In genomic region chr19:12786149-12786870, GRCh38 we compare ENCODE assay signal across 8 cellular contexts. TPM values are rescaled to one million over a fixed set of nuclear protein-coding genes. Genes with fewer than 3 reads are reported as not detected.
DNase-seq lines count a peak whose midpoint lies in the region; ATAC-seq lines count a peak whose summit lies in the region.

No MANE protein-coding gene starts in this region.

- H3K4me1 Mint-ChIP-seq in naive thymus-derived CD4-positive, alpha-beta T cell = peaks cover 20 to 38% (median 34%) of the 10 kb centered on the region in 7 donors

- peaks cover 93% of the 10 kb centered on the region for H3K4me1 ChIP-seq in BLaER1
- H3K4me1 ChIP-seq in duodenal mucosa (ENCODE audit: control insufficient read depth in 1 of 2, insufficient read depth in 2 of 2, low read length in 2 of 2) = peaks cover 81 to 82% of the 10 kb centered on the region in 2 donors
- H3K4me1 ChIP-seq in naive thymus-derived CD4-positive, alpha-beta T cell (ENCODE audit: control insufficient read depth in 2 of 2, insufficient read depth in 2 of 2, low read length in 2 of 2) = peaks cover 50 to 61% of the 10 kb centered on the region in 2 donors

- DNase-seq in NOMO-1 (lab: John Stamatoyannopoulos, UW; ENCODE audit: unreplicated experiment in 2 of 2) (peak; percentile 60 to 85), NCI-H2227 treated with DMSO at 0.1 percent for 48 hours (lab: John Stamatoyannopoulos, UW) (no peak)
- DNase-seq in naive thymus-derived CD4-positive, alpha-beta T cell = no peak

- no peaks in the 10 kb centered on the region for H3K27me3 Mint-ChIP-seq in naive thymus-derived CD4-positive, alpha-beta T cell

- no peak overlapping the region for H3K4me3 Mint-ChIP-seq in naive thymus-derived CD4-positive, alpha-beta T cell

- no peaks in the 10 kb centered on the region for H3K27me3 ChIP-seq in BLaER1
- no peaks in the 10 kb centered on the region for H3K27me3 ChIP-seq in duodenal mucosa (ENCODE audit: control insufficient read depth in 1 of 2, insufficient read depth in 2 of 2, low read length in 2 of 2)
- no peaks in the 10 kb centered on the region for H3K27me3 ChIP-seq in naive thymus-derived CD4-positive, alpha-beta T cell (ENCODE audit: control insufficient read depth in 2 of 2, insufficient read depth in 2 of 2, low read length in 2 of 2)

- intact Hi-C loops in naive thymus-derived CD4-positive, alpha-beta T cell (cut with micrococcal nuclease) = no loop called here

- peak overlapping the region in 4 of 9 donors; percentile 78 to 98 (median 88) for H3K27ac Mint-ChIP-seq in naive thymus-derived CD4-positive, alpha-beta T cell

- H3K4me3 ChIP-seq in BLaER1 (peak overlapping the region; percentile 34), duodenal mucosa (ENCODE audit: low read depth in 1 of 2, low read length in 2 of 2) (peak overlapping the region in 1 of 2 donors; percentile 26)
- H3K4me3 ChIP-seq in naive thymus-derived CD4-positive, alpha-beta T cell (ENCODE audit: low read length) = no peak overlapping the region

- peak overlapping the region; percentile 98 for H3K4me2 ChIP-seq in BLaER1

- peak; percentile 2 for ATAC-seq in naive thymus-derived CD4-positive, alpha-beta T cell
- ATAC-seq in HG03460 (IDR thresholded peaks at IDR 0.05; ENCODE audit: unreplicated experiment) (no peak), GM18861 (IDR thresholded peaks at IDR 0.05; ENCODE audit: unreplicated experiment) (no peak), HG02981 (IDR thresholded peaks at IDR 0.05; ENCODE audit: unreplicated experiment) (no peak)

- H3K9me3 ChIP-seq in BLaER1 (no peaks in the 10 kb centered on the region), duodenal mucosa (ENCODE audit: control insufficient read depth in 1 of 2, low read length in 2 of 2) (no peaks in the 10 kb centered on the region)
- no peaks in the 10 kb centered on the region for H3K9me3 ChIP-seq in naive thymus-derived CD4-positive, alpha-beta T cell (ENCODE audit: control insufficient read depth in 2 of 3, low read length in 3 of 3)

- H3K27ac ChIP-seq in BLaER1 (peak overlapping the region; percentile 95), duodenal mucosa (ENCODE audit: low read depth, low read length) (peak overlapping the region; percentile 90)
- H3K27ac ChIP-seq in naive thymus-derived CD4-positive, alpha-beta T cell (ENCODE audit: low read depth, low read length) = peak overlapping the region; percentile 98

- H3K36me3 ChIP-seq in BLaER1 = no peaks in the 10 kb centered on the region
- H3K36me3 ChIP-seq in duodenal mucosa (ENCODE audit: control insufficient read depth in 1 of 2, insufficient read depth in 2 of 2, low read length in 2 of 2) = no peaks in the 10 kb centered on the region
- H3K36me3 ChIP-seq in naive thymus-derived CD4-positive, alpha-beta T cell (ENCODE audit: control insufficient read depth in 2 of 3, insufficient read depth in 3 of 3, low read length in 3 of 3) = no peaks in the 10 kb centered on the region

- H3K9me3 Mint-ChIP-seq in naive thymus-derived CD4-positive, alpha-beta T cell = peaks cover 0 to 13% (median 0%) of the 10 kb centered on the region in 11 donors

- POLR2A ChIA-PET in naive thymus-derived CD4-positive, alpha-beta T cell (lab: Charles Lee) = interaction anchor here (1.1 to 1.5 kb wide), 4 partner anchors 8 to 12 kb away, joined by 3 to 10 read pairs (median 4); no protein-coding TSS in a partner anchor

- CTCF ChIA-PET in naive thymus-derived CD4-positive, alpha-beta T cell (lab: Charles Lee) = no interaction called here

- H4K20me1 ChIP-seq in BLaER1 = no peaks in the 10 kb centered on the region

- H3K36me3 Mint-ChIP-seq in naive thymus-derived CD4-positive, alpha-beta T cell = no peaks in the 10 kb centered on the region

- H3K9ac ChIP-seq in BLaER1 = peak overlapping the region; percentile 85
- peak overlapping the region; percentile 34 to 42 for H3K9ac ChIP-seq in duodenal mucosa (ENCODE audit: low read depth in 1 of 2, low read length in 2 of 2)

RNA-seq across cellular contexts. Expression of gene JUNB, which starts 5.0 kb away (rescaled TPM):
- total RNA-seq in naive thymus-derived CD4-positive, alpha-beta T cell = 1,000 to 10,000 TPM in 2 of 5 experiments, 100 to 1,000 TPM in 3; 107 to 2,198 (median 203) TPM
- 1,000 to 10,000 TPM in 1 of 2 donors, 100 to 1,000 TPM in 1; 690 to 1,125 TPM for polyA plus RNA-seq in naive thymus-derived CD4-positive, alpha-beta T cell

RNA-seq across cellular contexts. Expression of gene HOOK2, which starts 11.0 kb away (rescaled TPM):
- 10 to 100 TPM; 16.6 to 37.5 (median 22.3) TPM for total RNA-seq in naive thymus-derived CD4-positive, alpha-beta T cell
- 1 to 10 TPM; 4.0 to 5.3 TPM for polyA plus RNA-seq in naive thymus-derived CD4-positive, alpha-beta T cell

RNA-seq across cellular contexts. Expression of gene PRDX2, which starts 15.3 kb away (rescaled TPM):
- 100 to 1,000 TPM in 3 of 5 experiments, 10 to 100 TPM in 2; 75.1 to 297 (median 117) TPM for total RNA-seq in naive thymus-derived CD4-positive, alpha-beta T cell
- polyA plus RNA-seq in naive thymus-derived CD4-positive, alpha-beta T cell = 100 to 1,000 TPM; 313 to 359 TPM

RNA-seq across cellular contexts. Expression of gene THSD8, which starts 15.6 kb away (rescaled TPM):
- 10 to 100 TPM in 1 of 5 experiments, 1 to 10 TPM in 2, under 1 TPM in 1, not detected in 1; 0.80 to 18.9 (median 2.1) TPM for total RNA-seq in naive thymus-derived CD4-positive, alpha-beta T cell
- polyA plus RNA-seq in naive thymus-derived CD4-positive, alpha-beta T cell = not detected

RNA-seq across cellular contexts. Expression of gene RNASEH2A, which starts 20.1 kb away (rescaled TPM):
- 10 to 100 TPM in 2 of 5 experiments, 1 to 10 TPM in 3; 1.6 to 30.9 (median 9.3) TPM for total RNA-seq in naive thymus-derived CD4-positive, alpha-beta T cell
- 10 to 100 TPM; 20.3 to 20.4 TPM for polyA plus RNA-seq in naive thymus-derived CD4-positive, alpha-beta T cell

Comparison
In these comparisons a context has a peak if more than half of its experiments do, and no peak if none do; other contexts are left out.
1. DNase-seq: peak in NOMO-1 (2 of 2); none in naive thymus-derived CD4-positive, alpha-beta T cell (0 of 9) and NCI-H2227 treated with DMSO at 0.1 percent for 48 hours (single experiment).
2. Peak in every context shown above with its lines, with median percentiles within 50 percentile points of each other: H3K27ac ChIP-seq.